Comparison of ENCODE assay signal across 14 cellular contexts in genomic region chr9:134189475-134190231, GRCh38. TPM values are rescaled to one million over a fixed set of nuclear protein-coding genes. Genes with fewer than 3 reads are reported as not detected.
DNase-seq lines count a peak whose midpoint lies in the region; ATAC-seq and TF ChIP-seq lines count a peak whose summit lies in the region.
"Had no signal": no experiment of that assay in that cellular context is flagged by ENCODE, and none has a peak within 500 bp of the region (broad histone marks: within the 10 kb centered on the region; RNA-seq: fewer than 3 reads in every experiment).

No MANE protein-coding gene starts in this region.

- peak in 3 of 4 donors; percentile 6 to 30 (median 25) for ATAC-seq in heart left ventricle
- ATAC-seq in GM21367 (IDR thresholded peaks at IDR 0.05; ENCODE audit: unreplicated experiment), result no peak
- no peak for ATAC-seq in HG03139 (IDR thresholded peaks at IDR 0.05; ENCODE audit: unreplicated experiment)

- no peak for TF ChIP-seq CTCF in BE2C (IDR thresholded peaks at IDR 0.05; ENCODE audit: low read depth, low read length)
- no peak for TF ChIP-seq CTCF in heart left ventricle (IDR thresholded peaks at IDR 0.05)
- TF ChIP-seq CTCF in osteoblast (IDR thresholded peaks at IDR 0.05; ENCODE audit: extremely low read depth, low read depth, low read length), result no peak
- TF ChIP-seq CTCF in GM13976 (IDR thresholded peaks at IDR 0.05; ENCODE audit: borderline replicate concordance, control extremely low read depth, extremely low read depth, insufficient read depth, missing control alignments), result no peak

- intact Hi-C loops in heart left ventricle (cut with DNase I), result no loop called here

- H4K20me1 ChIP-seq in osteoblast (ENCODE audit: insufficient read depth, low read length), result no peaks in the 10 kb centered on the region

- DNase-seq in BE2C, result peak; percentile 11
- peak; percentile 28 for DNase-seq in NCI-H1694 treated with DMSO at 0.1 percent for 48 hours (lab: John Stamatoyannopoulos, UW)
- peak in 4 of 5 donors; percentile 21 to 58 (median 31) for DNase-seq in heart left ventricle
- DNase-seq in osteoblast (ENCODE audit: insufficient read length, low spot score, missing footprints), result peak; percentile 76
- no peak for DNase-seq in GM13976 (ENCODE audit: low spot score)
- DNase-seq in activated CD8-positive, alpha-beta memory T cell treated with anti-CD3 and anti-CD28 coated beads, Interleukin-2, amount 50 U/mL, for 48 hours, result no peak
- DNase-seq: AML-193, GF-D8, NCI-H2171, PC-9 had no signal

- in situ Hi-C loops in GM13976 (cut with MboI; ENCODE audit: low sequenced_read_pairs, unreplicated experiment), result no loop called here

- H3K9me3 ChIP-seq in BE2C (no peaks in the 10 kb centered on the region), heart left ventricle (no peaks in the 10 kb centered on the region), osteoblast (ENCODE audit: low read depth, low read length) (no peaks in the 10 kb centered on the region)
- H3K9me3 ChIP-seq: ascending aorta had no signal

- H3K36me3 ChIP-seq in BE2C (no peaks in the 10 kb centered on the region), heart left ventricle (no peaks in the 10 kb centered on the region), osteoblast (ENCODE audit: insufficient read depth, low read length) (no peaks in the 10 kb centered on the region)
- H3K36me3 ChIP-seq: ascending aorta had no signal

- H3K27me3 ChIP-seq in BE2C (no peaks in the 10 kb centered on the region), heart left ventricle (peaks cover 0 to 6% (median 0%) of the 10 kb centered on the region in 9 donors), osteoblast (ENCODE audit: insufficient read depth, low read length) (peaks cover 8% of the 10 kb centered on the region)
- H3K27me3 ChIP-seq: ascending aorta had no signal

- WGBS in heart left ventricle, 4 donors, result 63 to 73% (median 69%) methylated on average over 20 to 24 of the region's 24 CpGs

- TF ChIP-seq POLR2A in heart left ventricle (IDR thresholded peaks at IDR 0.05), result no peak

- no peak overlapping the region for H2AFZ ChIP-seq in osteoblast (ENCODE audit: low read length)
- H2AFZ ChIP-seq: PC-9 had no signal

- H3K4me1 ChIP-seq in BE2C, result peaks cover 13% of the 10 kb centered on the region
- H3K4me1 ChIP-seq in heart left ventricle, result peaks cover 0 to 18% (median 5%) of the 10 kb centered on the region in 12 donors
- H3K4me1 ChIP-seq in osteoblast (ENCODE audit: insufficient read depth, low read length), result no peaks in the 10 kb centered on the region

- no peak overlapping the region for H3K27ac ChIP-seq in heart left ventricle
- no peak overlapping the region for H3K27ac ChIP-seq in osteoblast (ENCODE audit: low read depth, low read length)
- H3K27ac ChIP-seq: ascending aorta, PC-9 had no signal

- H3K79me2 ChIP-seq in osteoblast (ENCODE audit: insufficient read depth, low read length), result no peaks in the 10 kb centered on the region

- H3K4me3 ChIP-seq in BE2C (ENCODE audit: low read depth, low read length) (no peak overlapping the region), heart left ventricle (peak overlapping the region in 1 of 12 donors; percentile 16), osteoblast (ENCODE audit: insufficient read depth, low read length) (no peak overlapping the region)
- H3K4me3 ChIP-seq: PC-9 had no signal

- no peak overlapping the region for H3K4me2 ChIP-seq in osteoblast (ENCODE audit: insufficient read depth, low read length)
- H3K4me2 ChIP-seq: PC-9 had no signal

RNA-seq across cellular contexts. Expression of gene RNU6ATAC, which starts 25.3 kb away (rescaled TPM):
- 32.9 TPM for polyA plus RNA-seq in BE2C (2012; ENCODE audit: insufficient read depth, insufficient read length, low read depth)
- total RNA-seq in heart left ventricle (100 to 1,000 TPM in 1 of 9 donors, 10 to 100 TPM in 5, not detected in 3; 17.3 to 178 (median 80.1) TPM), osteoblast (not detected in 2 replicates)
- not detected for polyA plus RNA-seq in heart left ventricle
- total RNA-seq: ascending aorta had no signal
- polyA plus RNA-seq: thymus had no signal

RNA-seq across cellular contexts. Expression of gene WDR5, which starts 53.8 kb away (rescaled TPM):
- polyA plus RNA-seq in BE2C (2012; ENCODE audit: insufficient read depth, insufficient read length, low read depth), result 48.0 TPM
- total RNA-seq in heart left ventricle (10 to 100 TPM; 13.1 to 23.8 (median 17.2) TPM), osteoblast (17.4 and 17.7 TPM in 2 replicates)
- polyA plus RNA-seq in heart left ventricle, result 10 to 100 TPM; 12.9 to 24.7 TPM

Comparison
In these comparisons a context has a peak if more than half of its experiments do, and no peak if none do; other contexts are left out.
1. DNase-seq: peak in BE2C (single experiment), NCI-H1694 treated with DMSO at 0.1 percent for 48 hours (single experiment), heart left ventricle (4 of 5) and osteoblast (single experiment); none in GM13976 (single experiment) and activated CD8-positive, alpha-beta memory T cell treated with anti-CD3 and anti-CD28 coated beads, Interleukin-2, amount 50 U/mL, for 48 hours (single experiment).
2. ATAC-seq: peak in heart left ventricle (3 of 4); none in GM21367 (single experiment) and HG03139 (single experiment).